Comparison of ENCODE assay signal across 22 cellular contexts in the genomic region with DNA sequence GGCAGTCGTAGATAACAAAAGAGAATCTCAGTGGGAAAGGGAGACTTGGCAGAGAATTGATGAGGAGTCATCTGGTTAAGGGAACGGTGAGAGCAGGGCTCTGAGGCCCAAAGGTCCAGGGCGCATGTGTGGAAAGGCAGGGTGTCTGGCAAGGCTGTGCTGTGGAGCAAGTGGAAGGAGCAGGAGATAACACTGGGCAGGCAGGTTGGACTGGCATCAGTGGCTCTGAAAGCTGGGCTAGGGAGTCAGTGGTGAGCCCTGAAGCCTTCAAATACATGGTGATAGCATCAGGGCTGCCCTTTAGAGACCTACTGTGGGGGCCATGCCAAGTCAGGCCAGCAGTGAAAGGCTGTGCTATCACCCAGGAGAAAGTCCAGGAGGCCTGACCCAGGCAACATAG.
"Had no signal": no experiment of that assay in that cellular context is flagged by ENCODE, and none has a peak within 500 bp of the region (broad histone marks: within the 10 kb centered on the region; RNA-seq: fewer than 3 reads in every experiment).

No MANE protein-coding gene starts in this region.

- H3K27ac ChIP-seq: colonic mucosa, esophagus squamous epithelium, heart right ventricle, lower lobe of right lung, neural progenitor cell, prostate gland, right atrium auricular region, transverse colon, upper lobe of right lung, uterus had no signal

- ATAC-seq: heart right ventricle; left colon; left ventricle myocardium superior; lower lobe of right lung; mucosa of descending colon; naive thymus-derived CD4-positive, alpha-beta T cell; sciatic nerve; stimulated activated memory B cell treated with anti-CD40 and anti-IgM and Interleukin-4, amounts not matched to agents 10 μg/mL and 1 μg/mL and 100 μg/mL, for 72 hours; upper lobe of right lung had no signal

- H3K9me3 ChIP-seq: colonic mucosa, esophagus squamous epithelium, lower lobe of right lung, mucosa of descending colon, prostate gland, right atrium auricular region, transverse colon, upper lobe of right lung, uterus had no signal

- H3K27me3 ChIP-seq: colonic mucosa, neural progenitor cell, right atrium auricular region, upper lobe of right lung, uterus had no signal

- DNase-seq: colonic mucosa; effector CD8-positive, alpha-beta T cell; esophagus squamous epithelium; foreskin melanocyte; glutamatergic neuron; heart right ventricle; hippocampal formation; kidney glomerular epithelial cell; left colon; left ventricle myocardium superior; lower lobe of right lung; mucosa of descending colon; naive thymus-derived CD4-positive, alpha-beta T cell; stimulated activated CD4-positive, alpha-beta T cell treated with anti-CD3 and anti-CD28 coated beads, Interleukin-4, amount 100 ng/mL, for 4 hours; transverse colon; upper lobe of right lung; uterus had no signal

- H3K4me1 ChIP-seq: colonic mucosa, esophagus squamous epithelium, lower lobe of right lung, prostate gland, right atrium auricular region, transverse colon, upper lobe of right lung, uterus had no signal

- H3K36me3 ChIP-seq: colonic mucosa, esophagus squamous epithelium, heart right ventricle, lower lobe of right lung, neural progenitor cell, prostate gland, right atrium auricular region, transverse colon, upper lobe of right lung, uterus had no signal

- H3K4me3 ChIP-seq: colonic mucosa, esophagus squamous epithelium, heart right ventricle, lower lobe of right lung, mucosa of descending colon, neural progenitor cell, prostate gland, right atrium auricular region, transverse colon, upper lobe of right lung, uterus had no signal
